Comparison of ENCODE assay signal across 9 cellular contexts in the genomic region with DNA sequence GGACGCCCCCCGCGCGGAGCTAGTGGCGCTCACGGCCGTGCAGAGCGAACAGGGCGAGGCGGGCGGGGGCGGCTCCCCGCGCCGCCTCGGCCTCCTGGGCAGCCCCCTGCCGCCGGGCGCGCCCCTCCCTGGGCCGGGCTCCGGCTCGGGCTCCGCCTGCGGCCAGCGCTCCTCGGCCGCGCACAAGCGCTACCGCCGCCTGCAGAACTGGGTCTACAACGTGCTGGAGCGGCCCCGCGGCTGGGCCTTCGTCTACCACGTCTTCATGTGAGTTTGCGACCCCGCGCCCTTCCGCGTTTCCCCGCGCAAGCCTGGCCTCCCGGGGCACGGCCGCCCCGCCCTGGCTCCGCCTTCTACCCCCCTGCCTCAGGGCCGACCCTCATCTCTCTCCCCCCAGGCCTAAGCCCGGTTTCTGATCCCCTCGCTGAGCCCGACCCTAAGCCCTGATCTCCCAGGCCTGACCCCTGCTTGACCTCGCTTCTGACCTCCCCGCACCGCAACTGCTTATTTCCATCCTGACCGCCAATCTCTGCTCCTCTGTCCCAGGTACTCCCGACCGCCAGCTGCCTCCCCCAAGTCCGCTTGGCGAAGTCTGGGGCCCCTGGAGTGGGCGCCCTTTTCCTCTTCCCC. TPM values are rescaled to one million over a fixed set of nuclear protein-coding genes. Genes with fewer than 3 reads are reported as not detected.
DNase-seq lines count a peak whose midpoint lies in the region; ATAC-seq, FAIRE-seq and TF ChIP-seq lines count a peak whose summit lies in the region.
"Had no signal": no experiment of that assay in that cellular context is flagged by ENCODE, and none has a peak within 500 bp of the region (broad histone marks: within the 10 kb centered on the region; RNA-seq: fewer than 3 reads in every experiment).

No MANE protein-coding gene starts in this region.

- H4K20me1 ChIP-seq in astrocyte (ENCODE audit: insufficient read depth, low read length), result peaks cover 6% of the 10 kb centered on the region

- no peaks in the 10 kb centered on the region for H3K79me2 ChIP-seq in astrocyte (ENCODE audit: insufficient read depth, low read length)

- H3K36me3 Mint-ChIP-seq in activated T-cell treated with anti-CD3 and anti-CD28 coated beads, Interleukin-2, amount 50 U/mL, for 72 hours (ENCODE audit: insufficient read depth in 2 of 2), result no peaks in the 10 kb centered on the region
- peaks cover 7% of the 10 kb centered on the region for H3K36me3 Mint-ChIP-seq in astrocyte (ENCODE audit: low read depth, unreplicated experiment)

- H3K9ac ChIP-seq in astrocyte (ENCODE audit: low read length), result no peak overlapping the region

- WGBS in upper lobe of left lung, 2 donors, result 29 to 75% methylated on average over 13 to 39 of the region's 63 CpGs

- peak overlapping the region; percentile 70 to 79 for H3K4me3 Mint-ChIP-seq in activated T-cell treated with anti-CD3 and anti-CD28 coated beads, Interleukin-2, amount 50 U/mL, for 72 hours
- H3K4me3 Mint-ChIP-seq in astrocyte (ENCODE audit: unreplicated experiment), result peak overlapping the region; percentile 73

- H3K4me2 ChIP-seq in astrocyte (ENCODE audit: low read length), result peak overlapping the region; percentile 77

- H3K36me3 ChIP-seq in astrocyte (ENCODE audit: insufficient read depth, low read length) (no peaks in the 10 kb centered on the region), kidney epithelial cell (ENCODE audit: control insufficient read depth, insufficient read depth, low read length) (no peaks in the 10 kb centered on the region), upper lobe of left lung (no peaks in the 10 kb centered on the region)
- H3K36me3 ChIP-seq: right lobe of liver had no signal

- no peak for TF ChIP-seq EP300 in upper lobe of left lung (IDR thresholded peaks at IDR 0.05)

- FAIRE-seq in astrocyte (lab: Jason Lieb, UNC), result no peak

- peaks cover 5% of the 10 kb centered on the region for H3K4me1 Mint-ChIP-seq in activated T-cell treated with anti-CD3 and anti-CD28 coated beads, Interleukin-2, amount 50 U/mL, for 72 hours (ENCODE audit: low read depth)
- H3K4me1 Mint-ChIP-seq in astrocyte (ENCODE audit: low read depth, unreplicated experiment), result peaks cover 9% of the 10 kb centered on the region

- peaks cover 13% of the 10 kb centered on the region for H3K27me3 ChIP-seq in astrocyte (ENCODE audit: insufficient read depth, low read length)
- H3K27me3 ChIP-seq in kidney epithelial cell (ENCODE audit: control insufficient read depth, insufficient read depth, low read length), result peaks cover 4% of the 10 kb centered on the region
- H3K27me3 ChIP-seq in upper lobe of left lung, result no peaks in the 10 kb centered on the region
- H3K27me3 ChIP-seq: right lobe of liver had no signal

- no peak overlapping the region for H3K27ac ChIP-seq in astrocyte (ENCODE audit: low read depth, low read length)
- H3K27ac ChIP-seq in upper lobe of left lung, result peak overlapping the region in 3 of 4 donors; percentile 19 to 46 (median 39)
- H3K27ac ChIP-seq: right lobe of liver had no signal

- H2AFZ ChIP-seq in astrocyte (ENCODE audit: low read depth, low read length), result no peak overlapping the region

- peak; percentile 28 to 36 for ATAC-seq in activated T-cell treated with anti-CD3 and anti-CD28 coated beads, Interleukin-2, amount 50 U/mL, for 72 hours (replicated peaks in 1 of 2)
- ATAC-seq in upper lobe of left lung (ENCODE audit: low FRiP score in 2 of 2), result no peak
- no peak for ATAC-seq in GM18519 (IDR thresholded peaks at IDR 0.05; ENCODE audit: low FRiP score, unreplicated experiment)

- DNase-seq in activated T-cell treated with anti-CD3 and anti-CD28 coated beads, Interleukin-2, amount 50 U/mL, for 72 hours, result no peak
- DNase-seq in activated T-cell treated with anti-CD3 and anti-CD28 coated beads for 4 hours (no peak), astrocyte (ENCODE audit: low read depth) (no peak), kidney epithelial cell (ENCODE audit: low read depth) (no peak), upper lobe of left lung (peak in 1 of 2 donors; percentile 87), NCI-H774 (lab: John Stamatoyannopoulos, UW) (no peak), EL (no peak)

- TF ChIP-seq CTCF in astrocyte (IDR thresholded peaks at IDR 0.05; ENCODE audit: insufficient read depth, low read depth, low read length) (no peak), kidney epithelial cell (IDR thresholded peaks at IDR 0.05; ENCODE audit: insufficient read depth, low read length, poor library complexity, severe bottlenecking) (no peak), upper lobe of left lung (IDR thresholded peaks at IDR 0.05) (no peak)

- peaks cover 3% of the 10 kb centered on the region for H3K4me1 ChIP-seq in astrocyte (ENCODE audit: insufficient read depth, low read length)
- peaks cover 16 to 23% (median 17%) of the 10 kb centered on the region in 4 donors for H3K4me1 ChIP-seq in upper lobe of left lung

- H3K27me3 Mint-ChIP-seq in activated T-cell treated with anti-CD3 and anti-CD28 coated beads, Interleukin-2, amount 50 U/mL, for 72 hours (ENCODE audit: low read depth), result peaks cover 36% of the 10 kb centered on the region
- H3K27me3 Mint-ChIP-seq in astrocyte (ENCODE audit: low read depth, unreplicated experiment), result peaks cover 55% of the 10 kb centered on the region

- no peaks in the 10 kb centered on the region for H3K9me3 ChIP-seq in astrocyte (ENCODE audit: insufficient read depth, low read depth, low read length)
- no peaks in the 10 kb centered on the region for H3K9me3 ChIP-seq in upper lobe of left lung
- H3K9me3 ChIP-seq: right lobe of liver had no signal

- TF ChIP-seq POLR2A in upper lobe of left lung (IDR thresholded peaks at IDR 0.05), result no peak

- H3K4me3 ChIP-seq in astrocyte (ENCODE audit: insufficient read depth, low read depth, low read length) (no peak overlapping the region), kidney epithelial cell (ENCODE audit: low read depth, low read length) (peak overlapping the region; percentile 30), upper lobe of left lung (peak overlapping the region in 3 of 4 donors; percentile 47 to 57 (median 55))

- no peak overlapping the region for H3K27ac Mint-ChIP-seq in activated T-cell treated with anti-CD3 and anti-CD28 coated beads, Interleukin-2, amount 50 U/mL, for 72 hours
- no peak overlapping the region for H3K27ac Mint-ChIP-seq in astrocyte (ENCODE audit: unreplicated experiment)

- no peaks in the 10 kb centered on the region for H3K9me3 Mint-ChIP-seq in activated T-cell treated with anti-CD3 and anti-CD28 coated beads, Interleukin-2, amount 50 U/mL, for 72 hours
- H3K9me3 Mint-ChIP-seq in astrocyte (ENCODE audit: unreplicated experiment), result no peaks in the 10 kb centered on the region

RNA-seq across cellular contexts. Expression of gene KCNQ4, which starts 0.7 kb away (rescaled TPM):
- total RNA-seq in activated T-cell treated with anti-CD3 and anti-CD28 coated beads, Interleukin-2, amount 50 U/mL, for 72 hours, result under 1 TPM; 0.58 to 0.60 TPM
- total RNA-seq in astrocyte (0.89 and 1.5 TPM in 2 replicates), kidney epithelial cell (2.8 and 3.4 TPM in 2 replicates), upper lobe of left lung (under 1 TPM in 5 of 6 donors, not detected in 1; 0.44 to 0.89 (median 0.60) TPM)

Comparison
In these comparisons a context has a peak if more than half of its experiments do, and no peak if none do; other contexts are left out.
1. ATAC-seq: peak in activated T-cell treated with anti-CD3 and anti-CD28 coated beads, Interleukin-2, amount 50 U/mL, for 72 hours (2 of 2); none in upper lobe of left lung (0 of 2) and GM18519 (single experiment).